8 cellular contexts compared by ENCODE assay signal in the genomic region with DNA sequence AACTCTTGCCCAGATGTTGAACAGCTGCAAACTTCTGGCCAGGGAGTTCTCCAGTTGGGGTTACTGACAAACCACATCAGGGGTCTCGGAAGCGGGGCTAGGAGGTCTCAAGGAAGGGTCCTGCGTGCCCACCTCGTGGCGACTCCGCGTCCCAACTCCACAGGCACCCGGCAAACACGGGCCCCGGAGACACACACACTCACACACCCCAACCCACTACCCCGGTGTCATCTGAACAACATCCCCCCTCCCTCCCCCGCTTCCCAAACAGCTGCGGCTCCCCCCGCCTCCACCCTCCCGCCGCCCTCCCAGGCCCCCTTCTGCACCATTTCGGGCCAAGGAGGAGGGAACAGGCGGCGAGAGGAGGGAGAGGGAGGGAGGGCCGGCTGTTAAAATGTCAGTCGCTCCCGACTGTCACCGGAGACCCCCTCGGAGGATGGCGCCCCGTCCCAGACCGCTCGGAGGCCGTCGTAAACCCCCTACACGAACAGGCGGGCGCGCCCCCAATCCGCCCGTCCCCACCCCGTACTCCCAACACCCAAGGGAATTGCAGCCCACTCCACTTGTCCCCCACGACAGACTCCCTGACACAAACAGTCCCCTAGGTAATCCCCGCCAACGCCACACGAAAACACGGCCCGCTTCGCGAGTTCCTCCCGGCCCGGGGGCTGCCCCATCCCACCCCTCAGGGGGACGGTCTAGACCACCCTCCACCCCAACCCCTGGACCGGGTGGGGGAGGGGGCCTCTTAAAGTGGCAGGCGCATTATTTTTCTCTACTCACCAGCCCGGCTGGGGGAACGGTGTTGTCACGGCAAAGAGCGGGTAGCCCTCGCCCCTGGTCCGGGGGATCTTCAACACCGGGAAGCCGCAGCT. TPM values are rescaled to one million over a fixed set of nuclear protein-coding genes. Genes with fewer than 3 reads are reported as not detected.
A peak's percentile ranks its signal among the peaks of the same experiment; 100 is the strongest.
DNase-seq lines count a peak whose midpoint lies in the region.

No MANE protein-coding gene starts in this region.

- H3K4me1 ChIP-seq in HUES6 (ENCODE audit: control insufficient read depth, insufficient read depth, low read length) (peaks cover 65% of the 10 kb centered on the region), endocrine pancreas (ENCODE audit: control insufficient read depth, insufficient read depth, low read length) (peaks cover 6% of the 10 kb centered on the region), mononuclear cell (ENCODE audit: insufficient read depth, low read length) (peaks cover 85% of the 10 kb centered on the region), thymus (ENCODE audit: control insufficient read depth, insufficient read depth, low read length) (peaks cover 73% of the 10 kb centered on the region)

- H3K4me1 Mint-ChIP-seq in activated CD4-positive, alpha-beta T cell treated with anti-CD3 and anti-CD28 coated beads, Interleukin-2, amount 10 ng/mL, durations not matched to agents 24 days and 14 days, result peaks cover 64% of the 10 kb centered on the region

- peak overlapping the region; percentile 84 for H3K27ac Mint-ChIP-seq in activated CD4-positive, alpha-beta T cell treated with anti-CD3 and anti-CD28 coated beads, Interleukin-2, amount 10 ng/mL, durations not matched to agents 24 days and 14 days

- H3K27ac ChIP-seq in HUES6 (ENCODE audit: low read depth, low read length) (no peak overlapping the region), thymus (ENCODE audit: low read depth) (peak overlapping the region; percentile 100)

- peak; percentile 86 for DNase-seq in activated CD4-positive, alpha-beta T cell treated with anti-CD3 and anti-CD28 coated beads, Interleukin-2, amount 10 ng/mL, durations not matched to agents 24 days and 14 days
- DNase-seq in OCI-M2 (lab: John Stamatoyannopoulos, UW; ENCODE audit: unreplicated experiment), result no peak
- DNase-seq in NCI-H187 (lab: John Stamatoyannopoulos, UW), result no peak

- intact Hi-C loops in activated CD4-positive, alpha-beta T cell treated with anti-CD3 and anti-CD28 coated beads, Interleukin-2, amount 10 ng/mL, durations not matched to agents 24 days and 14 days (cut with micrococcal nuclease), result loop anchor here (1.0 to 10.0 kb wide), 8 partner anchors 12 to 1525 kb away; partner anchors contain the start of genes CCT3, CKS1B, LAMTOR2 and LMNA

- peaks cover 3% of the 10 kb centered on the region; the same call in 1 of the 2 replicates for H3K9me3 ChIP-seq in HUES6 (ENCODE audit: control insufficient read depth, insufficient read depth, low read depth, low read length)
- no peaks in the 10 kb centered on the region for H3K9me3 ChIP-seq in endocrine pancreas (ENCODE audit: control insufficient read depth, low read length)
- no peaks in the 10 kb centered on the region for H3K9me3 ChIP-seq in mononuclear cell (ENCODE audit: low read depth, low read length)
- peaks cover 2% of the 10 kb centered on the region for H3K9me3 ChIP-seq in thymus (ENCODE audit: control insufficient read depth)

- peak overlapping the region; percentile 91 for H3K4me3 Mint-ChIP-seq in activated CD4-positive, alpha-beta T cell treated with anti-CD3 and anti-CD28 coated beads, Interleukin-2, amount 10 ng/mL, durations not matched to agents 24 days and 14 days

- H3K36me3 ChIP-seq in HUES6 (ENCODE audit: control insufficient read depth, insufficient read depth, low read length) (no peaks in the 10 kb centered on the region), endocrine pancreas (ENCODE audit: control insufficient read depth, insufficient read depth, low read length) (no peaks in the 10 kb centered on the region), thymus (ENCODE audit: control insufficient read depth, insufficient read depth) (peaks cover 13% of the 10 kb centered on the region)

- H3K27me3 ChIP-seq in HUES6 (ENCODE audit: control insufficient read depth, insufficient read depth, low read length) (no peaks in the 10 kb centered on the region), endocrine pancreas (ENCODE audit: control insufficient read depth, insufficient read depth, low read length) (no peaks in the 10 kb centered on the region), mononuclear cell (ENCODE audit: insufficient read depth, low read length) (no peaks in the 10 kb centered on the region), thymus (ENCODE audit: control insufficient read depth, insufficient read depth) (no peaks in the 10 kb centered on the region)

- peaks cover 20% of the 10 kb centered on the region for H3K36me3 Mint-ChIP-seq in activated CD4-positive, alpha-beta T cell treated with anti-CD3 and anti-CD28 coated beads, Interleukin-2, amount 10 ng/mL, durations not matched to agents 24 days and 14 days (ENCODE audit: low read depth)

- WGBS in thymus, result under 1% methylated on average over 58 of the region's 58 CpGs

- H3K4me3 ChIP-seq in GM08714 (ENCODE audit: low read length) (peak overlapping the region; percentile 92), HUES6 (ENCODE audit: low read depth, low read length) (peak overlapping the region; percentile 76), endocrine pancreas (ENCODE audit: control insufficient read depth, insufficient read depth, low read length) (peak overlapping the region; percentile 41), mononuclear cell (ENCODE audit: low read length) (peak overlapping the region; percentile 99), thymus (ENCODE audit: low read length) (peak overlapping the region; percentile 99)

- peak overlapping the region; percentile 74 for H3K9ac ChIP-seq in HUES6 (ENCODE audit: low read length)
- peak overlapping the region; percentile 97 for H3K9ac ChIP-seq in endocrine pancreas (ENCODE audit: control insufficient read depth, insufficient read depth, low read length)

- no peaks in the 10 kb centered on the region for H3K9me3 Mint-ChIP-seq in activated CD4-positive, alpha-beta T cell treated with anti-CD3 and anti-CD28 coated beads, Interleukin-2, amount 10 ng/mL, durations not matched to agents 24 days and 14 days

- H3K27me3 Mint-ChIP-seq in activated CD4-positive, alpha-beta T cell treated with anti-CD3 and anti-CD28 coated beads, Interleukin-2, amount 10 ng/mL, durations not matched to agents 24 days and 14 days, result no peaks in the 10 kb centered on the region

RNA-seq across cellular contexts. Expression of gene MEF2D, which starts 0.6 kb away (rescaled TPM):
- total RNA-seq in activated CD4-positive, alpha-beta T cell treated with anti-CD3 and anti-CD28 coated beads, Interleukin-2, amount 10 ng/mL, durations not matched to agents 24 days and 14 days, result 29.7 and 29.8 TPM in 2 replicates
- 52.7 TPM for total RNA-seq in mononuclear cell
- polyA plus RNA-seq in thymus, result 26.3 TPM

Comparison
In these comparisons a context has a peak if more than half of its experiments do, and no peak if none do; other contexts are left out.
1. H3K4me3 ChIP-seq: peak in every context shown above with its lines; median percentile 99 in mononuclear cell; 99 in thymus; 92 in GM08714; 76 in HUES6; 41 in endocrine pancreas.